ENCODE assay signal across 8 cellular contexts in the genomic region with DNA sequence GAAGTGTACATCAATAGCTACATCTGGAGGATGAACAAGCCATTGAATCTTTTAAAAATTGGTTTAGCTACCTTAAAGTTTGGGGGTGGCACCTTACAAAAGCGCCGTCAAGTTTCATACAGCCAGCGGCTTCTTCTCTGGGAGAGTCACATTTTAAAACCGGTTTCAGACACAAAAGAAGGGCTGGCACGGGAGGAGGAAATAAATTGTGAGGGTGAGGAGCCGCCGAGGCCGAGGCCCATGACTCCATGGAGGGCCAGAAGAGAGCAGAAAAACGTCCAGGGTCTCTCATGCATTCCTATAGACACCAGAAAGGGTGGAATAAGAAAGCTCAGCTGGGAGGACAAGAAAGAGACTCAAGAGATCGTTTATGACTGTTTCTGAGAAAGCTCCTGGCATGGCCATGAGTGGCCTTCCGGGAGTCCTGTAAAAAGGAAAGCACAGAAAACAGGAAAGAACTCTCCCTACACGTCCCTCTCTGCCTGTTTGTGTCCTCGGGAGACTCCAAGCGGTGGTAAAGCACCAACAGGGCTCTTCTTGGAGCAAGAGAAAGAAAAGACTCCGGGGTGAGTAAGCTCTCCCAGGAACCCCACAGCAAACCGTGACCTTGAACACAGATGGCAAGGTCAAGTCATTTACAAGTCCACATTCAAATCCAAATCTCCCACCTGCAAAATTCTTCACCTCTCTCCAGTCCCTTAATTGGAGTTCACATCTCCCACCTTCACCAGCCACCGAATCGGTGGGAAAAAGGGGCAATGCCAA. TPM values are rescaled to one million over a fixed set of nuclear protein-coding genes. Genes with fewer than 3 reads are reported as not detected.
DNase-seq lines count a peak whose midpoint lies in the region; ATAC-seq and TF ChIP-seq lines count a peak whose summit lies in the region.

No MANE protein-coding gene starts in this region.

- H4K5ac ChIP-seq in mesendoderm (ENCODE audit: low read length), result no peak overlapping the region

- no peak overlapping the region for H2AFZ ChIP-seq in GM23338
- H2AFZ ChIP-seq in SU-DHL-6 (ENCODE audit: low read depth, low read length, severe bottlenecking), result no peak overlapping the region

- H3K27ac Mint-ChIP-seq in GM23338, result peak overlapping the region; percentile 95
- H3K27ac Mint-ChIP-seq in endodermal cell, result peak overlapping the region; percentile 97

- H3K27me3 ChIP-seq in GM23338 (ENCODE audit: insufficient read depth) (no peaks in the 10 kb centered on the region), SU-DHL-6 (ENCODE audit: low read length) (no peaks in the 10 kb centered on the region), endodermal cell (ENCODE audit: control insufficient read depth, insufficient read depth, low read length, poor library complexity, severe bottlenecking) (peaks cover 3% of the 10 kb centered on the region), mesendoderm (ENCODE audit: insufficient read depth, low read length, poor library complexity) (no peaks in the 10 kb centered on the region), thyroid gland (no peaks in the 10 kb centered on the region)

- TF ChIP-seq CTCF in AG10803 (conservative IDR thresholded peaks at IDR 0.05; ENCODE audit: low read length) (peak; percentile 61), GM23338 (conservative IDR thresholded peaks at IDR 0.05; ENCODE audit: low read depth in 2 of 2) (peak in 1 of 2 experiments; percentile 53; a peak in 3 of 4 replicates), SU-DHL-6 (IDR thresholded peaks at IDR 0.05; ENCODE audit: insufficient read depth, low read length, poor library complexity, severe bottlenecking) (no peak), endodermal cell (conservative IDR thresholded peaks at IDR 0.05) (no peak), thyroid gland (IDR thresholded peaks at IDR 0.05) (peak in 2 of 6 experiments; percentile 23 to 31)

- H3K9ac ChIP-seq in SU-DHL-6 (ENCODE audit: low read length) (peak overlapping the region; percentile 71; the same call in 1 of the 2 replicates), endodermal cell (ENCODE audit: extremely low read depth, low read length, poor library complexity, severe bottlenecking) (peak overlapping the region; percentile 91), mesendoderm (ENCODE audit: low read length) (peak overlapping the region; percentile 73)

- DNase-seq in AG10803 (ENCODE audit: low read depth) (peak; percentile 86), GM23338 (ENCODE audit: low spot score) (peak; percentile 59), endodermal cell (peak; percentile 76), mesendoderm (peak; percentile 89), thyroid gland (peak; percentile 59 to 63), activated gamma-delta T cell (lab: John Stamatoyannopoulos, UW) (no peak)

- peak overlapping the region; percentile 85; the same call in 1 of the 2 replicates for H3K27ac ChIP-seq in GM23338 (ENCODE audit: low read depth)
- no peak overlapping the region for H3K27ac ChIP-seq in SU-DHL-6 (ENCODE audit: low read depth, low read length)
- H3K27ac ChIP-seq in endodermal cell (ENCODE audit: low read depth, low read length), result no peak overlapping the region
- H3K27ac ChIP-seq in mesendoderm (ENCODE audit: low read depth, low read length), result no peak overlapping the region
- H3K27ac ChIP-seq in thyroid gland, result peak overlapping the region; percentile 62 to 78 (median 75)

- H3K4me1 ChIP-seq in GM23338 (ENCODE audit: insufficient read depth), result peaks cover 46% of the 10 kb centered on the region
- H3K4me1 ChIP-seq in endodermal cell (ENCODE audit: control insufficient read depth, insufficient read depth, low read length), result peaks cover 6% of the 10 kb centered on the region
- peaks cover 6% of the 10 kb centered on the region for H3K4me1 ChIP-seq in mesendoderm (ENCODE audit: control insufficient read depth, low read depth, low read length)
- peaks cover 31 to 52% of the 10 kb centered on the region in 2 donors for H3K4me1 ChIP-seq in thyroid gland

- H3K4me1 Mint-ChIP-seq in GM23338 (peaks cover 46% of the 10 kb centered on the region), endodermal cell (peaks cover 57% of the 10 kb centered on the region)

- peaks cover 19% of the 10 kb centered on the region for H3K27me3 Mint-ChIP-seq in GM23338 (ENCODE audit: insufficient read depth, low read depth, poor library complexity)
- H3K27me3 Mint-ChIP-seq in endodermal cell (ENCODE audit: insufficient read depth), result peaks cover 9% of the 10 kb centered on the region

- H3K9me3 Mint-ChIP-seq in GM23338 (no peaks in the 10 kb centered on the region), endodermal cell (no peaks in the 10 kb centered on the region)

- TF ChIP-seq POLR2A in thyroid gland (IDR thresholded peaks at IDR 0.05), result peak in 1 of 2 donors; percentile 23

- H3K36me3 Mint-ChIP-seq in GM23338 (ENCODE audit: low read depth), result peaks cover 41% of the 10 kb centered on the region
- H3K36me3 Mint-ChIP-seq in endodermal cell (ENCODE audit: low read depth), result peaks cover 16% of the 10 kb centered on the region

- H2BK5ac ChIP-seq in mesendoderm (ENCODE audit: low read length), result no peak overlapping the region

- H3F3A ChIP-seq in GM23338 (replicated peaks; ENCODE audit: low read depth) (peaks cover 11% of the 10 kb centered on the region), SU-DHL-6 (ENCODE audit: insufficient read depth) (peaks cover 11% of the 10 kb centered on the region; the same call in 1 of the 2 replicates)

- no peak overlapping the region for H4K8ac ChIP-seq in mesendoderm (ENCODE audit: low read depth, low read length)

- H2AK5ac ChIP-seq in mesendoderm (ENCODE audit: low read length), result no peak overlapping the region

- H3K79me2 ChIP-seq in GM23338 (replicated peaks; ENCODE audit: insufficient read depth) (peaks cover 55% of the 10 kb centered on the region), SU-DHL-6 (ENCODE audit: insufficient read depth, low read length) (no peaks in the 10 kb centered on the region), mesendoderm (ENCODE audit: control insufficient read depth, insufficient read depth, low read length) (peaks cover 6% of the 10 kb centered on the region)

- no peaks in the 10 kb centered on the region for H3K36me3 ChIP-seq in GM23338 (ENCODE audit: insufficient read depth)
- H3K36me3 ChIP-seq in SU-DHL-6 (ENCODE audit: low read length), result no peaks in the 10 kb centered on the region
- H3K36me3 ChIP-seq in endodermal cell (ENCODE audit: control insufficient read depth, insufficient read depth, low read length), result peaks cover 3% of the 10 kb centered on the region
- no peaks in the 10 kb centered on the region for H3K36me3 ChIP-seq in mesendoderm (ENCODE audit: control insufficient read depth, insufficient read depth, low read length)
- no peaks in the 10 kb centered on the region for H3K36me3 ChIP-seq in thyroid gland

- peak overlapping the region; percentile 70 for H3K56ac ChIP-seq in mesendoderm (ENCODE audit: low read length)

- no peak overlapping the region for H3K4ac ChIP-seq in mesendoderm (ENCODE audit: low read depth, low read length)

- no peak overlapping the region for H2BK120ac ChIP-seq in mesendoderm (ENCODE audit: low read depth, low read length)

- H3K9me3 ChIP-seq in SU-DHL-6 (ENCODE audit: insufficient read depth, low read length) (no peaks in the 10 kb centered on the region), endodermal cell (ENCODE audit: control insufficient read depth, low read length) (no peaks in the 10 kb centered on the region), thyroid gland (no peaks in the 10 kb centered on the region)

- ATAC-seq in GM23338 (no peak), HG03520 (IDR thresholded peaks at IDR 0.05; ENCODE audit: unreplicated experiment) (no peak)

- H4K20me1 ChIP-seq in GM23338 (replicated peaks; ENCODE audit: insufficient read depth) (peaks cover 29% of the 10 kb centered on the region), SU-DHL-6 (ENCODE audit: low read depth, low read length) (no peaks in the 10 kb centered on the region)

- H3K4me3 ChIP-seq in AG10803 (ENCODE audit: low read length), result peak overlapping the region; percentile 73
- peak overlapping the region; percentile 82 for H3K4me3 ChIP-seq in GM23338
- H3K4me3 ChIP-seq in SU-DHL-6 (ENCODE audit: insufficient read depth, low read length, poor library complexity, severe bottlenecking), result peak overlapping the region; percentile 84
- H3K4me3 ChIP-seq in endodermal cell (ENCODE audit: low read length), result peak overlapping the region; percentile 87
- H3K4me3 ChIP-seq in mesendoderm (ENCODE audit: low read length), result peak overlapping the region; percentile 57
- H3K4me3 ChIP-seq in thyroid gland (replicated peaks in 1 of 3), result peak overlapping the region; percentile 22 to 84 (median 41)

- H3K4me3 Mint-ChIP-seq in GM23338 (peak overlapping the region; percentile 94), endodermal cell (peak overlapping the region; percentile 80)

- H3K4me2 ChIP-seq in GM23338 (peak overlapping the region; percentile 93), SU-DHL-6 (ENCODE audit: low read depth, low read length, poor library complexity, severe bottlenecking) (peak overlapping the region; percentile 68), mesendoderm (ENCODE audit: low read length) (peak overlapping the region; percentile 25)

- 6 to 12% methylated on average over 15 to 18 of the region's 18 CpGs for WGBS in endodermal cell (ENCODE audit: insufficient coverage in 1 of 2, insufficient read length in 1 of 2), 2 experiments
- no CpG with 5 or more reads among the region's 18 CpGs for WGBS in mesendoderm (ENCODE audit: extremely low coverage, insufficient coverage, low lambda C conversion rate)
- 8 to 11% methylated on average over 18 of the region's 18 CpGs for WGBS in thyroid gland, 2 donors

- H3K79me1 ChIP-seq in mesendoderm (ENCODE audit: low read length), result peaks cover 6% of the 10 kb centered on the region

- peak overlapping the region; percentile 76 for H3K18ac ChIP-seq in mesendoderm (ENCODE audit: low read length)

- no peak overlapping the region for H3K23ac ChIP-seq in mesendoderm (ENCODE audit: low read length)

- H3K9me2 ChIP-seq in GM23338 (ENCODE audit: insufficient read depth) (no peaks in the 10 kb centered on the region), SU-DHL-6 (replicated peaks; ENCODE audit: insufficient read depth, low read length) (no peaks in the 10 kb centered on the region)

- intact Hi-C loops in thyroid gland (cut with DNase I), result loop anchor here (10.0 kb wide), 1 partner anchor 48 kb away; no protein-coding TSS in a partner anchor

- no peak overlapping the region for H2BK15ac ChIP-seq in mesendoderm (replicated peaks; ENCODE audit: low read depth)

RNA-seq across cellular contexts. Expression of a gene that starts 1.8 kb away (rescaled TPM):
- 87.5 and 109 TPM in 2 replicates for total RNA-seq in GM23338 (2014; rRNA removed; shearing (Covaris generic))
- polyA plus RNA-seq in GM23338 (2016; fragmentation: Nextera tagmentation; extraction: Ambion mirVana), result 24.5 and 44.0 TPM in 2 replicates
- total RNA-seq in endodermal cell (10 to 100 TPM; 31.0 to 35.2 TPM), thyroid gland (10 to 100 TPM; 19.5 to 23.2 (median 21.8) TPM)
- polyA plus RNA-seq in endodermal cell (2013, experiment 1 of 2), result 12.1 TPM
- polyA plus RNA-seq in endodermal cell (2013, experiment 2 of 2), result 8.5 TPM
- 35.3 TPM for polyA plus RNA-seq in mesendoderm (2013, experiment 1 of 2)
- polyA plus RNA-seq in mesendoderm (2013, experiment 2 of 2), result 36.5 TPM

RNA-seq across cellular contexts. Expression of a gene that starts 13.7 kb away (rescaled TPM):
- total RNA-seq in GM23338 (2014; rRNA removed; shearing (Covaris generic)), result 6.1 and 8.5 TPM in 2 replicates
- polyA plus RNA-seq in GM23338 (2016; fragmentation: Nextera tagmentation; extraction: Ambion mirVana), result 1.4 and 1.7 TPM in 2 replicates
- total RNA-seq in endodermal cell (1 to 10 TPM; 6.5 to 7.3 TPM), thyroid gland (1 to 10 TPM; 5.3 to 8.7 (median 6.6) TPM)
- 3.2 TPM for polyA plus RNA-seq in endodermal cell (2013, experiment 1 of 2)
- polyA plus RNA-seq in endodermal cell (2013, experiment 2 of 2), result 2.2 TPM
- 2.5 TPM for polyA plus RNA-seq in mesendoderm (2013, experiment 1 of 2)
- polyA plus RNA-seq in mesendoderm (2013, experiment 2 of 2), result 2.2 TPM

RNA-seq across cellular contexts. Expression of a gene that starts 40.3 kb away (rescaled TPM):
- total RNA-seq in GM23338 (2014; rRNA removed; shearing (Covaris generic)), result 35.9 and 38.8 TPM in 2 replicates
- 7.6 and 11.5 TPM in 2 replicates for polyA plus RNA-seq in GM23338 (2016; fragmentation: Nextera tagmentation; extraction: Ambion mirVana)
- total RNA-seq in endodermal cell, result 10 to 100 TPM; 26.8 to 47.6 TPM
- polyA plus RNA-seq in endodermal cell (2013, experiment 1 of 2), result 31.1 TPM
- 30.3 TPM for polyA plus RNA-seq in endodermal cell (2013, experiment 2 of 2)
- polyA plus RNA-seq in mesendoderm (2013, experiment 1 of 2), result 29.4 TPM
- 28.1 TPM for polyA plus RNA-seq in mesendoderm (2013, experiment 2 of 2)
- 10 to 100 TPM in 1 of 4 donors, 1 to 10 TPM in 3; 7.0 to 11.0 (median 8.5) TPM for total RNA-seq in thyroid gland

Comparison
In these comparisons a context has a peak if more than half of its experiments do, and no peak if none do; other contexts are left out.
1. H3K27ac ChIP-seq: peak in GM23338 (single experiment) and thyroid gland (3 of 3); none in SU-DHL-6 (single experiment), endodermal cell (single experiment) and mesendoderm (single experiment).
2. H3K4me2 ChIP-seq: peak in every context shown above with its lines; median percentile 93 in GM23338; 68 in SU-DHL-6; 25 in mesendoderm.
3. Peak in every context shown above with its lines, with median percentiles within 50 percentile points of each other: H3K4me3 ChIP-seq and H3K9ac ChIP-seq.